8 cellular contexts compared by ENCODE assay signal in genomic region chr1:220733090-220733569, GRCh38. TPM values are rescaled to one million over a fixed set of nuclear protein-coding genes. Genes with fewer than 3 reads are reported as not detected.
DNase-seq lines count a peak whose midpoint lies in the region; ATAC-seq lines count a peak whose summit lies in the region.

No MANE protein-coding gene starts in this region.

- ATAC-seq in GM19351 (IDR thresholded peaks at IDR 0.05; ENCODE audit: unreplicated experiment) (peak; percentile 93), HG03457 (IDR thresholded peaks at IDR 0.05; ENCODE audit: unreplicated experiment) (peak; percentile 96)

- no peaks in the 10 kb centered on the region for H3K36me3 ChIP-seq in mesenchymal stem cell (ENCODE audit: control insufficient read depth in 1 of 2, insufficient read depth in 2 of 2, low read depth in 1 of 2, low read length in 2 of 2)

- H3K9me3 ChIP-seq in mesenchymal stem cell (ENCODE audit: control insufficient read depth, low read length): no peaks in the 10 kb centered on the region

- 4% methylated on average over 10 of the region's 15 CpGs for WGBS in mesenchymal stem cell

- H3K4me1 ChIP-seq in mesenchymal stem cell (ENCODE audit: control insufficient read depth, insufficient read depth, low read depth, low read length): peaks cover 5% of the 10 kb centered on the region

- peak overlapping the region; percentile 50 for H3K4me2 ChIP-seq in mesenchymal stem cell (ENCODE audit: low read length, poor library complexity, severe bottlenecking)

- DNase-seq in C1 segment of cervical spinal cord (lab: John Stamatoyannopoulos, UW): peak in 11 of 14 donors; percentile 10 to 66 (median 38)
- DNase-seq in NCI-H748 (lab: John Stamatoyannopoulos, UW; ENCODE audit: unreplicated experiment): peak; percentile 72
- peak; percentile 57 to 62 for DNase-seq in activated CD4-positive, alpha-beta T cell treated with anti-CD3 and anti-CD28 coated beads, Interleukin-2, amount 50 U/mL, for 4 hours
- peak; percentile 84 for DNase-seq in ecto neural progenitor cell (ENCODE audit: low spot score)
- peak; percentile 88 for DNase-seq in mesenchymal stem cell
- DNase-seq in stimulated activated CD8-positive, alpha-beta memory T cell treated with anti-CD3 and anti-CD28 coated beads, Interleukin-12 subunit alpha, Interleukin-12 subunit beta, amount 100 ng/mL, for 4 hours (ENCODE audit: low read depth): peak; percentile 51

- H3K23ac ChIP-seq in mesenchymal stem cell (ENCODE audit: low read length in 2 of 2): no peak overlapping the region

- no peak overlapping the region for H3K27ac ChIP-seq in mesenchymal stem cell (ENCODE audit: low read length, poor library complexity, severe bottlenecking)

- no peak overlapping the region for H4K8ac ChIP-seq in mesenchymal stem cell (ENCODE audit: low read length)

- no peak overlapping the region for H3K4ac ChIP-seq in mesenchymal stem cell (ENCODE audit: low read depth in 1 of 2, low read length in 2 of 2)

- H3K27me3 ChIP-seq in mesenchymal stem cell (ENCODE audit: control insufficient read depth in 1 of 2, insufficient read depth in 1 of 2, low read length in 2 of 2): no peaks in the 10 kb centered on the region

- H2AK5ac ChIP-seq in mesenchymal stem cell (ENCODE audit: low read length, severe bottlenecking): no peak overlapping the region

- H3K4me3 ChIP-seq in mesenchymal stem cell (ENCODE audit: insufficient read depth in 1 of 2, low read depth in 1 of 2, low read length in 2 of 2): peak overlapping the region in 1 of 2 experiments; percentile 62

- H2BK12ac ChIP-seq in mesenchymal stem cell (ENCODE audit: low read length in 2 of 2): no peak overlapping the region

- no peaks in the 10 kb centered on the region for H3K79me1 ChIP-seq in mesenchymal stem cell (replicated peaks; ENCODE audit: low read length, poor library complexity, severe bottlenecking)

- H3K14ac ChIP-seq in mesenchymal stem cell (ENCODE audit: low read length in 2 of 2): no peak overlapping the region

- H4K91ac ChIP-seq in mesenchymal stem cell (ENCODE audit: low read length): no peak overlapping the region

- peak overlapping the region in 1 of 2 experiments; percentile 48 for H3K18ac ChIP-seq in mesenchymal stem cell (ENCODE audit: low read depth in 1 of 2, low read length in 2 of 2)

- no peak overlapping the region for H2BK120ac ChIP-seq in mesenchymal stem cell (ENCODE audit: low read depth, low read length)

- no peak overlapping the region for H2BK15ac ChIP-seq in mesenchymal stem cell (ENCODE audit: low read depth, poor library complexity, severe bottlenecking)

- no peak overlapping the region for H2BK5ac ChIP-seq in mesenchymal stem cell (ENCODE audit: low read depth, low read length, poor library complexity, severe bottlenecking)

- H3K9ac ChIP-seq in mesenchymal stem cell (ENCODE audit: low read length): peak overlapping the region; percentile 87

- no peak overlapping the region for H2AFZ ChIP-seq in mesenchymal stem cell (ENCODE audit: low read depth, low read length)

RNA-seq across cellular contexts. Expression of gene MTARC2, which starts 15.0 kb away (rescaled TPM):
- 5.3 TPM for polyA plus RNA-seq in mesenchymal stem cell (2013, experiment 1 of 2)
- 5.4 TPM for polyA plus RNA-seq in mesenchymal stem cell (2013, experiment 2 of 2)

RNA-seq across cellular contexts. Expression of gene C1orf115, which starts 43.0 kb away (rescaled TPM):
- 3.3 TPM for polyA plus RNA-seq in mesenchymal stem cell (2013, experiment 1 of 2)
- 3.3 TPM for polyA plus RNA-seq in mesenchymal stem cell (2013, experiment 2 of 2)

RNA-seq across cellular contexts. Expression of gene MTARC1, which starts 53.6 kb away (rescaled TPM):
- 2.4 TPM for polyA plus RNA-seq in mesenchymal stem cell (2013, experiment 1 of 2)
- 1.9 TPM for polyA plus RNA-seq in mesenchymal stem cell (2013, experiment 2 of 2)

Comparison
In these comparisons a context has a peak if more than half of its experiments do, and no peak if none do; other contexts are left out.
1. DNase-seq: peak in every context shown above with its lines; median percentile 88 in mesenchymal stem cell; 84 in ecto neural progenitor cell; 72 in NCI-H748; 60 in activated CD4-positive, alpha-beta T cell treated with anti-CD3 and anti-CD28 coated beads, Interleukin-2, amount 50 U/mL, for 4 hours; 51 in stimulated activated CD8-positive, alpha-beta memory T cell treated with anti-CD3 and anti-CD28 coated beads, Interleukin-12 subunit alpha, Interleukin-12 subunit beta, amount 100 ng/mL, for 4 hours; 38 in C1 segment of cervical spinal cord.